Comparison of ENCODE assay signal across 8 cellular contexts in the genomic region with DNA sequence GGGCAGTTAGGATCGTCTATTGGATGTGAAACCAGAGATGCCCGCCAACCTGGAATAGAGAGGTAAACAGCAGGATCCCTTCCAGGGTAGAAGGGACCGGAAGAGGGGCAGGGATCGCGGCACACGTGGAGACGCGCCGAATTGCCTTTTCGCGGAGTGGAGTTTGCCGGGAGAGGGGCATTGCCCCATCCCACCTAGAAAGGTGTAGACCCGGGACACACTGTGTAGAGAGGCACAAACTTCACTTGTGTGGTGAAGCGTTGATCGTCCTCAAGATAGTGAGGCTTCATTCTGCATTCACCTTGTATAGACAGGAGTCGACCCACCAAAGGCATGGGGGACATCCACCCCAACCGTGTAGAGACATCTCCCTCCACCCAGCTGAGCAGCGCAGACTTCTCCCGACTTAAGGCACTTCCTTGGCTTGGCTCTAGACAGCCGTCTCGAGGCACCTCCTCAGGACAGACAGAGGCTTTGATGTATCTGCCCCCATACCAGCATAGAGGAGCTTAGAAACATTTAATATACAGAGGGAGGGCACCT. TPM values are rescaled to one million over a fixed set of nuclear protein-coding genes. Genes with fewer than 3 reads are reported as not detected.
DNase-seq lines count a peak whose midpoint lies in the region; ATAC-seq, FAIRE-seq and TF ChIP-seq lines count a peak whose summit lies in the region.

No MANE protein-coding gene starts in this region.

- H3K36me3 ChIP-seq in H7 (replicated peaks; ENCODE audit: control insufficient read depth, insufficient read depth, low read length) (no peaks in the 10 kb centered on the region; the same call in none of the 2 replicates), OCI-LY1 (ENCODE audit: insufficient read depth, low read length) (peaks cover 34% of the 10 kb centered on the region), mucosa of descending colon (ENCODE audit: low read depth) (no peaks in the 10 kb centered on the region)

- H3K4me1 Mint-ChIP-seq in dendritic cell treated with granulocyte-macrophage colony-stimulating factor and Interleukin-4, amounts not matched to agents 40 ng/mL and 50 ng/mL, for 4 days (ENCODE audit: low read depth), result peaks cover 27% of the 10 kb centered on the region

- peak overlapping the region; percentile 79 for H3K4me3 Mint-ChIP-seq in dendritic cell treated with granulocyte-macrophage colony-stimulating factor and Interleukin-4, amounts not matched to agents 40 ng/mL and 50 ng/mL, for 4 days

- DNase-seq in H7, result no peak
- peak in 1 of 3 donors; percentile 23 for DNase-seq in mucosa of descending colon
- DNase-seq in GF-D8 (lab: John Stamatoyannopoulos, UW), result no peak
- DNase-seq in hepatic stellate cell (ENCODE audit: low spot score), result no peak
- DNase-seq in urothelium cell line (ENCODE audit: low spot score), result no peak

- TF ChIP-seq POLR2A in GM10847 (IDR thresholded peaks at IDR 0.05; ENCODE audit: extremely low read depth, insufficient read length), result peak; percentile 21

- H2AFZ ChIP-seq in OCI-LY1 (ENCODE audit: low read length), result no peak overlapping the region

- H3K4me3 ChIP-seq in H7 (ENCODE audit: insufficient read depth, low read depth, low read length) (peak overlapping the region; percentile 63), OCI-LY1 (ENCODE audit: low read depth, low read length, poor library complexity, severe bottlenecking) (peak overlapping the region; percentile 100), mucosa of descending colon (peak overlapping the region; percentile 51)

- peak overlapping the region; percentile 88 for H3K27ac Mint-ChIP-seq in dendritic cell treated with granulocyte-macrophage colony-stimulating factor and Interleukin-4, amounts not matched to agents 40 ng/mL and 50 ng/mL, for 4 days

- peaks cover 23% of the 10 kb centered on the region for H3K4me1 ChIP-seq in OCI-LY1 (ENCODE audit: insufficient read depth, low read length, severe bottlenecking)
- H3K4me1 ChIP-seq in mucosa of descending colon (ENCODE audit: low read depth), result peaks cover 2% of the 10 kb centered on the region

- FAIRE-seq in urothelium cell line (lab: Jason Lieb, UNC), result no peak

- H3K9me3 Mint-ChIP-seq in dendritic cell treated with granulocyte-macrophage colony-stimulating factor and Interleukin-4, amounts not matched to agents 40 ng/mL and 50 ng/mL, for 4 days, result no peaks in the 10 kb centered on the region

- H3K79me2 ChIP-seq in OCI-LY1 (ENCODE audit: insufficient read depth, low read length), result peaks cover 40% of the 10 kb centered on the region

- H3K27me3 ChIP-seq in H7 (ENCODE audit: control insufficient read depth, insufficient read depth, low read length) (no peaks in the 10 kb centered on the region), OCI-LY1 (ENCODE audit: insufficient read depth, low read length) (no peaks in the 10 kb centered on the region)

- peak overlapping the region; percentile 56 for H3K27ac ChIP-seq in OCI-LY1 (ENCODE audit: low read depth, low read length, poor library complexity, severe bottlenecking)

- no peaks in the 10 kb centered on the region for H3K27me3 Mint-ChIP-seq in dendritic cell treated with granulocyte-macrophage colony-stimulating factor and Interleukin-4, amounts not matched to agents 40 ng/mL and 50 ng/mL, for 4 days

- TF ChIP-seq CTCF in OCI-LY1 (IDR thresholded peaks at IDR 0.05; ENCODE audit: low read length), result no peak
- TF ChIP-seq CTCF in mucosa of descending colon (IDR thresholded peaks at IDR 0.05), result no peak

- intact Hi-C loops in dendritic cell treated with granulocyte-macrophage colony-stimulating factor and Interleukin-4, amounts not matched to agents 40 ng/mL and 50 ng/mL, for 4 days (cut with micrococcal nuclease), result loop anchor here (2.0 to 5.0 kb wide), 2 partner anchors 277 to 348 kb away; a partner anchor contains a TSS
- intact Hi-C loops in mucosa of descending colon (cut with DNase I, micrococcal nuclease), result no loop called here

- no peaks in the 10 kb centered on the region for H3F3A ChIP-seq in OCI-LY1 (ENCODE audit: insufficient read depth, low read length)

- H4K20me1 ChIP-seq in OCI-LY1 (ENCODE audit: insufficient read depth, low read length), result no peaks in the 10 kb centered on the region

- ATAC-seq in mucosa of descending colon, result peak; percentile 42

- peaks cover 41% of the 10 kb centered on the region for H3K36me3 Mint-ChIP-seq in dendritic cell treated with granulocyte-macrophage colony-stimulating factor and Interleukin-4, amounts not matched to agents 40 ng/mL and 50 ng/mL, for 4 days (ENCODE audit: low read depth)

- H3K4me2 ChIP-seq in OCI-LY1 (ENCODE audit: low read length), result peak overlapping the region; percentile 91

- H3K9me3 ChIP-seq in OCI-LY1 (ENCODE audit: low read length) (no peaks in the 10 kb centered on the region), mucosa of descending colon (no peaks in the 10 kb centered on the region)

- no peaks in the 10 kb centered on the region for H3K9me2 ChIP-seq in OCI-LY1 (ENCODE audit: low read depth, low read length)

- peak overlapping the region; percentile 95 for H3K9ac ChIP-seq in OCI-LY1 (ENCODE audit: low read length)

RNA-seq across cellular contexts. Expression of a gene that starts 0.4 kb away (rescaled TPM):
- total RNA-seq in H7 (2014; rRNA removed; shearing (Covaris generic)), result 28.1 and 31.9 TPM in 2 replicates
- total RNA-seq in mucosa of descending colon, result 10 to 100 TPM; 23.2 to 33.5 (median 30.2) TPM

RNA-seq across cellular contexts. Expression of a gene that starts 34.4 kb away (rescaled TPM):
- total RNA-seq in H7 (2014; rRNA removed; shearing (Covaris generic)), result 22.4 and 22.9 TPM in 2 replicates
- 1 to 10 TPM; 2.0 to 8.1 (median 3.5) TPM for total RNA-seq in mucosa of descending colon
